ENCODE assay signal across 29 cellular contexts in genomic region chr9:19485193-19485592, GRCh38.
A peak's percentile ranks its signal among the peaks of the same experiment; 100 is the strongest.
DNase-seq lines count a peak whose midpoint lies in the region; ATAC-seq and TF ChIP-seq lines count a peak whose summit lies in the region.
"Had no signal": no experiment of that assay in that cellular context is flagged by ENCODE, and none has a peak within 500 bp of the region (broad histone marks: within the 10 kb centered on the region; RNA-seq: fewer than 3 reads in every experiment).

No MANE protein-coding gene starts in this region.

- H3K27ac Mint-ChIP-seq in MCF 10A (ENCODE audit: low read depth, unreplicated experiment): no peak overlapping the region
- H3K27ac Mint-ChIP-seq: activated naive CD8-positive, alpha-beta T cell treated with anti-CD3 and anti-CD28 coated beads, Interleukin-2, amount 10 ng/mL, durations not matched to agents 7 days and 5 days; CD4-positive, alpha-beta T cell had no signal

- H3K4me3 Mint-ChIP-seq in MCF 10A (ENCODE audit: unreplicated experiment): no peak overlapping the region
- H3K4me3 Mint-ChIP-seq: activated naive CD8-positive, alpha-beta T cell treated with anti-CD3 and anti-CD28 coated beads, Interleukin-2, amount 10 ng/mL, durations not matched to agents 7 days and 5 days; CD4-positive, alpha-beta T cell had no signal

- H3K27ac ChIP-seq in breast epithelium: no peak overlapping the region
- H3K27ac ChIP-seq in cingulate gyrus (ENCODE audit: low read depth, low read length): peak overlapping the region; percentile 78
- H3K27ac ChIP-seq in temporal lobe (ENCODE audit: low read depth, low read length): peak overlapping the region; percentile 97
- H3K27ac ChIP-seq: gastrocnemius medialis, WERI-Rb-1 had no signal

- POLR2A ChIA-PET in MCF 10A (lab: Yijun Ruan, JAX): no interaction called here

- H3K27me3 Mint-ChIP-seq in MCF 10A (ENCODE audit: insufficient read depth, unreplicated experiment): peaks cover 7% of the 10 kb centered on the region
- H3K27me3 Mint-ChIP-seq: CD4-positive, alpha-beta T cell had no signal

- TF ChIP-seq CTCF in MCF 10A (IDR thresholded peaks at IDR 0.05; ENCODE audit: unreplicated experiment): no peak
- no peak for TF ChIP-seq CTCF in breast epithelium (IDR thresholded peaks at IDR 0.05)

- TF ChIP-seq POLR2A in breast epithelium (IDR thresholded peaks at IDR 0.05): no peak

- H3K36me3 ChIP-seq in breast epithelium: no peaks in the 10 kb centered on the region
- H3K36me3 ChIP-seq: gastrocnemius medialis, WERI-Rb-1 had no signal

- no TSS peak for BruUV-seq in MCF 10A (replicated peaks; lab: Mats Ljungman, UMichigan)

- ATAC-seq in GM18868 (IDR thresholded peaks at IDR 0.05; ENCODE audit: unreplicated experiment): no peak
- ATAC-seq: gastrocnemius medialis, HCT116, HepG2 had no signal

- intact Hi-C loops in MCF 10A (cut with micrococcal nuclease) (no loop called here), breast epithelium (cut with DNase I; ENCODE audit: low total_unique reads) (no loop called here)

- H3K4me1 ChIP-seq in breast epithelium: no peaks in the 10 kb centered on the region
- H3K4me1 ChIP-seq: gastrocnemius medialis had no signal

- no peaks in the 10 kb centered on the region for H3K9me3 ChIP-seq in breast epithelium
- H3K9me3 ChIP-seq: gastrocnemius medialis had no signal

- CTCF ChIA-PET in MCF 10A (lab: Yijun Ruan, JAX): interaction anchor here (1.5 to 2.1 kb wide), 2 partner anchors 20 to 27 kb away, joined by 6 to 9 read pairs; no protein-coding TSS in a partner anchor

- DNase-seq in MCF 10A (ENCODE audit: unreplicated experiment) (peak; percentile 34), breast epithelium (ENCODE audit: low spot score in 2 of 2) (no peak), NCI-H510A (lab: John Stamatoyannopoulos, UW) (peak; percentile 39), SK-N-DZ (ENCODE audit: low spot score) (no peak), T-helper 2 cell (no peak)
- DNase-seq: activated CD4-positive, alpha-beta T cell treated with anti-CD3 and anti-CD28 coated beads for 4 hours; activated gamma-delta T cell; activated naive CD8-positive, alpha-beta T cell treated with anti-CD3 and anti-CD28 coated beads, Interleukin-2, amount 10 ng/mL, durations not matched to agents 7 days and 5 days; activated T-cell treated with anti-CD3 and anti-CD28 coated beads, Interleukin-2, amount 50 U/mL, for 1 hour; CD4-positive, alpha-beta T cell; central memory CD4-positive, alpha-beta T cell; dermis blood vessel endothelial cell; gastrocnemius medialis; GDM1; Karpas-422; kidney glomerular epithelial cell; NCI-H1436 treated with DMSO at 0.1 percent for 48 hours; NCI-H82; SIG-M5; stimulated activated CD4-positive, alpha-beta T cell treated with anti-CD3 and anti-CD28 coated beads, Interleukin-4, amount 100 ng/mL, for 4 hours; T-helper 9 cell; trophoblast cell; WERI-Rb-1 had no signal

- no peak overlapping the region for H3K4me3 ChIP-seq in breast epithelium
- H3K4me3 ChIP-seq: gastrocnemius medialis, lung had no signal

- no peaks in the 10 kb centered on the region for H3K9me3 Mint-ChIP-seq in MCF 10A (ENCODE audit: unreplicated experiment)
- H3K9me3 Mint-ChIP-seq: activated naive CD8-positive, alpha-beta T cell treated with anti-CD3 and anti-CD28 coated beads, Interleukin-2, amount 10 ng/mL, durations not matched to agents 7 days and 5 days; CD4-positive, alpha-beta T cell had no signal

- no peaks in the 10 kb centered on the region for H3K27me3 ChIP-seq in breast epithelium

- H3K4me1 Mint-ChIP-seq in MCF 10A (ENCODE audit: insufficient read depth, unreplicated experiment): peaks cover 9% of the 10 kb centered on the region
- H3K4me1 Mint-ChIP-seq: activated naive CD8-positive, alpha-beta T cell treated with anti-CD3 and anti-CD28 coated beads, Interleukin-2, amount 10 ng/mL, durations not matched to agents 7 days and 5 days had no signal

- H3K36me3 Mint-ChIP-seq in MCF 10A (ENCODE audit: insufficient read depth, unreplicated experiment): no peaks in the 10 kb centered on the region
- H3K36me3 Mint-ChIP-seq: activated naive CD8-positive, alpha-beta T cell treated with anti-CD3 and anti-CD28 coated beads, Interleukin-2, amount 10 ng/mL, durations not matched to agents 7 days and 5 days had no signal

Comparison
In these comparisons a context has a peak if more than half of its experiments do, and no peak if none do; other contexts are left out.
1. DNase-seq: peak in MCF 10A (single experiment) and NCI-H510A (single experiment); none in breast epithelium (0 of 2), SK-N-DZ (single experiment) and T-helper 2 cell (0 of 5).
2. H3K27ac ChIP-seq: peak in cingulate gyrus (single experiment) and temporal lobe (single experiment); none in breast epithelium (0 of 2).